ENCODE assay signal across 18 cellular contexts in genomic region chr12:131735153-131735456, GRCh38.
"Had no signal": no experiment of that assay in that cellular context is flagged by ENCODE, and none has a peak within 500 bp of the region (broad histone marks: within the 10 kb centered on the region; RNA-seq: fewer than 3 reads in every experiment).

No MANE protein-coding gene starts in this region.

- H3K27me3 ChIP-seq: ascending aorta, body of pancreas, MG63, Peyer's patch had no signal

- H3K9me3 ChIP-seq: ascending aorta, body of pancreas, MG63, Peyer's patch had no signal

- ATAC-seq: activated CD8-positive, alpha-beta memory T cell treated with anti-CD3 and anti-CD28 coated beads, Interleukin-2, amount 10 ng/mL, durations not matched to agents 7 days and 5 days; activated naive CD8-positive, alpha-beta T cell treated with anti-CD3 and anti-CD28 coated beads, Interleukin-2, amount 50 U/mL, for 24 hours; body of pancreas had no signal

- H3K4me3 ChIP-seq: ascending aorta, body of pancreas, MG63, Peyer's patch had no signal

- DNase-seq: activated CD4-positive, CD25-positive, alpha-beta regulatory T cell; activated CD8-positive, alpha-beta memory T cell treated with anti-CD3 and anti-CD28 coated beads, Interleukin-2, amount 10 ng/mL, durations not matched to agents 7 days and 5 days; activated naive CD4-positive, alpha-beta T cell treated with Interleukin-2 at 50 U/mL for 16 hours; activated naive CD8-positive, alpha-beta T cell treated with anti-CD3 and anti-CD28 coated beads, Interleukin-2, amount 50 U/mL, for 24 hours; amniotic stem cell; body of pancreas; central memory CD4-positive, alpha-beta T cell; MG63; MV-4-11; NCI-H1105; NCI-H1436; NCI-H1694 treated with DMSO at 0.1 percent for 48 hours; NCI-H2081; NCI-H446; NCI-H524; Peyer's patch; SHP77 treated with DMSO at 0.1 percent for 48 hours had no signal

- H3K27ac ChIP-seq: ascending aorta, body of pancreas, Peyer's patch had no signal

- H3K4me1 ChIP-seq: ascending aorta, body of pancreas, Peyer's patch had no signal
